Comparison of ENCODE assay signal across 8 cellular contexts in the genomic region with DNA sequence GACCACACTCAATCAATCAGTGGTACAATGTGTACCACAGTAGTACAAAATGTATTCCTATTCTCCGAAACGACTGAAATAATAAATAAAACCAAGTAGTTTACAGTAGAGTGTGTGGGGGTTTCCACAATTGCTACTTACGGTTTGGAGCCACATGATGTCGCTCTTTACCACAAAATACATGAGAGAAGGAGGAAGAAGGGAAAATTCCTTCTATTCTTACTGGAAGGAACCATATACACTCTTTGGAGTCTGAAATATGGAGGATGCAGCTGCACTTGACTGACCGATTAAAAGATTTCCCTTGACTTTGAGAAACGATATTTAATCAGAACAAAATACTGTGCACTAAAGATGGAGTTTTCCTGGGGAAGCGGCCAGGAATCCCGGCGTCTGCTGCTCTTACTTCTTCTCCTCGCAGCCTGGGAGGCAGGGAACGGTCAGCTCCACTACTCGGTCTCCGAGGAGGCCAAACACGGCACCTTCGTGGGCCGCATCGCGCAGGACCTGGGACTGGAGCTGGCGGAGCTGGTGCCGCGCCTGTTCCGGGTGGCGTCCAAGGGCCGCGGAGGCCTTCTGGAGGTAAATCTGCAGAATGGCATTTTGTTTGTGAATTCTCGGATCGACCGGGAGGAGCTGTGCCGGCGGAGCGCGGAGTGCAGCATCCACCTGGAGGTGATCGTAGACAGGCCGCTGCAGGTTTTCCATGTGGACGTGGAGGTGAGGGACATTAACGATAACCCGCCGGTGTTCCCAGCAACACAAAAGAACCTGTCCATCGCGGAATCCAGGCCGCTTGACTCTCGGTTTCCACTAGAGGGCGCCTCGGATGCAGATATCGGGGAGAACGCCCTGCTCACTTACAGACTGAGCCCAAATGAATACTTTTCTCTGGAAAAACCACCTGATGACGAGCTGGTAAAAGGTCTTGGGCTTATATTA. TPM values are rescaled to one million over a fixed set of nuclear protein-coding genes. Genes with fewer than 3 reads are reported as not detected.
A peak's percentile ranks its signal among the peaks of the same experiment; 100 is the strongest.
DNase-seq lines count a peak whose midpoint lies in the region; ATAC-seq and TF ChIP-seq lines count a peak whose summit lies in the region.

A gene (plus strand): TSS at position 235 of the 942 bp plus-strand sequence.

- intact Hi-C loops in esophagus squamous epithelium (cut with DNase I) (no loop called here), prostate gland (cut with DNase I) (no loop called here)

- peak; percentile 42; the same call in 2 of the 3 replicates for TF ChIP-seq CTCF in GM12872 (IDR thresholded peaks at IDR 0.05; ENCODE audit: insufficient read depth, low read depth, low read length)
- TF ChIP-seq CTCF in esophagus squamous epithelium (IDR thresholded peaks at IDR 0.05), result peak in 2 of 6 experiments; percentile 17 to 29
- TF ChIP-seq CTCF in prostate gland (IDR thresholded peaks at IDR 0.05), result peak in 1 of 4 experiments; percentile 31
- no peak for TF ChIP-seq CTCF in GM13976 (IDR thresholded peaks at IDR 0.05; ENCODE audit: borderline replicate concordance, control extremely low read depth, extremely low read depth, insufficient read depth, missing control alignments)

- 24 to 38% methylated on average over 9 to 38 of the region's 47 CpGs for WGBS in esophagus squamous epithelium, 2 donors
- 20% methylated on average over 45 of the region's 47 CpGs for WGBS in prostate gland

- in situ Hi-C loops in GM13976 (cut with MboI; ENCODE audit: low sequenced_read_pairs, unreplicated experiment), result no loop called here

- no peaks in the 10 kb centered on the region for H3K4me1 ChIP-seq in esophagus squamous epithelium
- no peaks in the 10 kb centered on the region for H3K4me1 ChIP-seq in prostate gland (replicated peaks)

- ATAC-seq in GM21515 (IDR thresholded peaks at IDR 0.05; ENCODE audit: unreplicated experiment), result no peak

- DNase-seq in NCI-H748 (lab: John Stamatoyannopoulos, UW; ENCODE audit: unreplicated experiment), result peak; percentile 90
- no peak for DNase-seq in esophagus squamous epithelium (lab: John Stamatoyannopoulos, UW)
- no peak for DNase-seq in occipital lobe (lab: John Stamatoyannopoulos, UW)
- DNase-seq in prostate gland (ENCODE audit: low spot score), result no peak
- no peak for DNase-seq in GM13976 (ENCODE audit: low spot score)
- no peak for DNase-seq in cortex of kidney (lab: John Stamatoyannopoulos, UW)

- H3K4me3 ChIP-seq in esophagus squamous epithelium (peak within 1 kb of the TSS in 3 of 4 donors; percentile 35 to 54 (median 35)), prostate gland (peak within 1 kb of the TSS in 1 of 2 donors; percentile 17)

- TF ChIP-seq POLR2A in esophagus squamous epithelium (IDR thresholded peaks at IDR 0.05) (no peak), prostate gland (IDR thresholded peaks at IDR 0.05) (no peak)

- H3K9me3 ChIP-seq in esophagus squamous epithelium, result peaks cover 0 to 47% (median 23%) of the 10 kb centered on the region in 3 donors
- no peaks in the 10 kb centered on the region for H3K9me3 ChIP-seq in prostate gland

- H3K27me3 ChIP-seq in esophagus squamous epithelium, result peaks cover 0 to 22% (median 0%) of the 10 kb centered on the region in 4 donors
- H3K27me3 ChIP-seq in prostate gland (replicated peaks; ENCODE audit: insufficient read depth), result no peaks in the 10 kb centered on the region

- peak within 1 kb of the TSS in 1 of 4 donors; percentile 34 for H3K27ac ChIP-seq in esophagus squamous epithelium
- H3K27ac ChIP-seq in prostate gland, result no peak within 1 kb of the TSS

- H3K36me3 ChIP-seq in esophagus squamous epithelium, result no peaks in the 10 kb centered on the region
- no peaks in the 10 kb centered on the region for H3K36me3 ChIP-seq in prostate gland

RNA-seq across cellular contexts. Expression of the gene that starts here (rescaled TPM):
- under 1 TPM; 0.18 to 0.38 (median 0.27) TPM for total RNA-seq in esophagus squamous epithelium
- 18.6 TPM for total RNA-seq in occipital lobe
- total RNA-seq in prostate gland, result 1 to 10 TPM; 2.3 to 2.4 TPM
